ENCODE assay signal across 26 cellular contexts in the genomic region with DNA sequence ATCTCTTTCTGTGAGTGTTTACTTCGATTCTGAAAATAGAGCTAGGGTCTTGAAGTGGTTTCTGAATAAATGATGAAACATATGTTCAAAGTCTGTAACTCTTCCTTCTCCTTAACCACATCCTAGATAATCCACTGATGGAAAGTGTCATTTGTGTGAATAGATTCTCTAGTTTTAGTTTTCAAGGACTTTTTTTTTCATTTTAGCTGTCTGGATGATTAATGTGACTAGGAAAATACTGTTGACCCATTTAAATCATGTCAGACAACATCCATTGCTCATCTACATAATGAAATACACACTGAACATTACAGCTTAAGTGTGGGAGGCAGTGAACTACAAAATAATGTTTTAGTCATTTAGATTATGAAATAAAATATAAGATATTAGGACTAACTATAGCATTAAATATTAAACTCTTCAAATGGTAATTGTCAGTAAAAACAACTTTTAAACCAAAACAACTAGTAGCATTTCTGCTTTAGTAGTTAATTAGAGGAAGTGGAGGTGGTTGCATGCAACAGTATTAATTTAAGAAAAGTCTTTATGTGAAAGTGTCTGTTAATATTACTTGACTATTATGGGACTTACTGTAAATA. TPM values are rescaled to one million over a fixed set of nuclear protein-coding genes. Genes with fewer than 3 reads are reported as not detected.
DNase-seq lines count a peak whose midpoint lies in the region; ATAC-seq and TF ChIP-seq lines count a peak whose summit lies in the region.
"Had no signal": no experiment of that assay in that cellular context is flagged by ENCODE, and none has a peak within 500 bp of the region (broad histone marks: within the 10 kb centered on the region; RNA-seq: fewer than 3 reads in every experiment).

No MANE protein-coding gene starts in this region.

- H3K4me1 Mint-ChIP-seq in stimulated activated naive CD8-positive, alpha-beta T cell treated with anti-CD3 and anti-CD28 coated beads, Interleukin-15, amount 100 ng/mL, for 72 hours, result peaks cover 5% of the 10 kb centered on the region
- H3K4me1 Mint-ChIP-seq: naive B cell had no signal

- H3K9me3 Mint-ChIP-seq in stimulated activated naive CD8-positive, alpha-beta T cell treated with anti-CD3 and anti-CD28 coated beads, Interleukin-15, amount 100 ng/mL, for 72 hours, result no peaks in the 10 kb centered on the region
- H3K9me3 Mint-ChIP-seq: activated CD8-positive, alpha-beta T cell treated with anti-CD3 and anti-CD28 coated beads for 36 hours; activated T-cell treated with anti-CD3 and anti-CD28 coated beads, Interleukin-2, amount 50 U/mL, for 24 hours; brain; naive B cell had no signal

- H3K4me3 ChIP-seq in thyroid gland (replicated peaks in 1 of 3), result no peak overlapping the region
- H3K4me3 ChIP-seq: HAP-1, ovary, sigmoid colon, stomach, vagina had no signal

- 72 to 73% methylated on average over 1 of the region's 1 CpG for WGBS in thyroid gland, 2 donors

- H3K4me1 ChIP-seq in thyroid gland, result no peaks in the 10 kb centered on the region
- H3K4me1 ChIP-seq: sigmoid colon, stomach, vagina had no signal

- no peaks in the 10 kb centered on the region for H3K9me3 ChIP-seq in thyroid gland
- H3K9me3 ChIP-seq: HAP-1, ovary, sigmoid colon, stomach, vagina had no signal

- intact Hi-C loops in thyroid gland (cut with DNase I), result no loop called here

- H3K4me3 Mint-ChIP-seq in stimulated activated naive CD8-positive, alpha-beta T cell treated with anti-CD3 and anti-CD28 coated beads, Interleukin-15, amount 100 ng/mL, for 72 hours, result no peak overlapping the region
- H3K4me3 Mint-ChIP-seq: activated CD8-positive, alpha-beta T cell treated with anti-CD3 and anti-CD28 coated beads for 36 hours; activated naive CD8-positive, alpha-beta T cell; activated T-cell treated with anti-CD3 and anti-CD28 coated beads, Interleukin-2, amount 50 U/mL, for 24 hours; brain; naive B cell had no signal

- ATAC-seq in stimulated activated naive CD8-positive, alpha-beta T cell treated with anti-CD3 and anti-CD28 coated beads, Interleukin-15, amount 100 ng/mL, for 72 hours, result peak; percentile 46
- no peak for ATAC-seq in stimulated activated naive CD8-positive, alpha-beta T cell treated with anti-CD3 and anti-CD28 coated beads, Interleukin-15, Interleukin-2, amounts not matched to agents 100 U/mL and 50 U/mL, for 24 hours
- ATAC-seq: activated CD8-positive, alpha-beta T cell treated with anti-CD3 and anti-CD28 coated beads for 36 hours; left ventricle myocardium superior had no signal

- no peaks in the 10 kb centered on the region for H3K36me3 ChIP-seq in thyroid gland
- H3K36me3 ChIP-seq: HAP-1, ovary, sigmoid colon, stomach, vagina had no signal

- no peak for DNase-seq in stimulated activated naive CD8-positive, alpha-beta T cell treated with anti-CD3 and anti-CD28 coated beads, Interleukin-15, amount 100 ng/mL, for 72 hours
- DNase-seq in stimulated activated naive CD8-positive, alpha-beta T cell treated with anti-CD3 and anti-CD28 coated beads, Interleukin-15, Interleukin-2, amounts not matched to agents 100 U/mL and 50 U/mL, for 24 hours, result no peak
- peak; percentile 9 for DNase-seq in NCI-H774 (lab: John Stamatoyannopoulos, UW)
- DNase-seq in cerebellar cortex (ENCODE audit: low spot score), result peak; percentile 27
- peak; percentile 3 for DNase-seq in superior temporal gyrus (ENCODE audit: extremely low spot score)
- no peak for DNase-seq in activated gamma-delta T cell (lab: John Stamatoyannopoulos, UW)
- DNase-seq in iPS-NIHi11 (ENCODE audit: low spot score), result no peak
- no peak for DNase-seq in thyroid gland
- DNase-seq: activated CD4-positive, CD25-positive, alpha-beta regulatory T cell; activated CD8-positive, alpha-beta T cell treated with anti-CD3 and anti-CD28 coated beads for 36 hours; activated T-cell treated with anti-CD3 and anti-CD28 coated beads, Interleukin-2, amount 50 U/mL, for 24 hours; COR-L47; left ventricle myocardium superior; naive B cell; NCI-H2171; ovary; sigmoid colon; stimulated activated CD4-positive, alpha-beta T cell treated with anti-CD3 and anti-CD28 coated beads, Interleukin-1b, Interleukin-23, amount 100 ng/mL, for 48 hours; stomach had no signal

- H3K27ac ChIP-seq in thyroid gland, result no peak overlapping the region
- H3K27ac ChIP-seq: KMS-11, ovary, sigmoid colon, stomach, vagina had no signal

- peak overlapping the region in 1 of 2 donors; percentile 92 for H3K27ac Mint-ChIP-seq in stimulated activated naive CD8-positive, alpha-beta T cell treated with anti-CD3 and anti-CD28 coated beads, Interleukin-15, amount 100 ng/mL, for 72 hours
- H3K27ac Mint-ChIP-seq: activated CD8-positive, alpha-beta T cell treated with anti-CD3 and anti-CD28 coated beads for 36 hours; activated naive CD8-positive, alpha-beta T cell; activated T-cell treated with anti-CD3 and anti-CD28 coated beads, Interleukin-2, amount 50 U/mL, for 24 hours; naive B cell had no signal

- no peak for TF ChIP-seq CTCF in thyroid gland (IDR thresholded peaks at IDR 0.05)

- H3K27me3 ChIP-seq in thyroid gland, result no peaks in the 10 kb centered on the region
- H3K27me3 ChIP-seq: ovary, sigmoid colon, stomach, vagina had no signal

- no peaks in the 10 kb centered on the region for H3K27me3 Mint-ChIP-seq in stimulated activated naive CD8-positive, alpha-beta T cell treated with anti-CD3 and anti-CD28 coated beads, Interleukin-15, amount 100 ng/mL, for 72 hours
- H3K27me3 Mint-ChIP-seq: activated CD8-positive, alpha-beta T cell treated with anti-CD3 and anti-CD28 coated beads for 36 hours; activated naive CD8-positive, alpha-beta T cell; activated T-cell treated with anti-CD3 and anti-CD28 coated beads, Interleukin-2, amount 50 U/mL, for 24 hours; brain; naive B cell had no signal

- no peak for TF ChIP-seq POLR2A in thyroid gland (IDR thresholded peaks at IDR 0.05)

RNA-seq across cellular contexts. Expression of a gene that starts 39.1 kb away (rescaled TPM):
- 1 to 10 TPM in 2 of 4 donors, under 1 TPM in 2; 0.68 to 1.5 (median 1.0) TPM for total RNA-seq in thyroid gland
- total RNA-seq: activated CD8-positive, alpha-beta T cell treated with anti-CD3 and anti-CD28 coated beads for 36 hours; left ventricle myocardium superior; T-helper 1 cell treated with Interleukin-12 subunit alpha and Interleukin-12 subunit beta and Interleukin-4 antibody, amounts not matched to agents 30 ng/mL and 1 ng/mL, for 36 hours; vagina had no signal

RNA-seq across cellular contexts. Expression of a gene that starts 46.4 kb away (rescaled TPM):
- total RNA-seq in thyroid gland, result 10 to 100 TPM in 1 of 4 donors, 1 to 10 TPM in 3; 5.2 to 30.9 (median 7.3) TPM

RNA-seq across cellular contexts. Expression of a gene that starts 56.5 kb away (rescaled TPM):
- under 1 TPM in 3 of 4 donors, not detected in 1; 0.25 to 0.78 (median 0.40) TPM for total RNA-seq in thyroid gland
- total RNA-seq: activated CD8-positive, alpha-beta T cell treated with anti-CD3 and anti-CD28 coated beads for 36 hours; dermis microvascular lymphatic vessel endothelial cell; left ventricle myocardium superior; stomach; T-helper 1 cell treated with Interleukin-12 subunit alpha and Interleukin-12 subunit beta and Interleukin-4 antibody, amounts not matched to agents 30 ng/mL and 1 ng/mL, for 36 hours; vagina had no signal

Comparison
In these comparisons a context has a peak if more than half of its experiments do, and no peak if none do; other contexts are left out.
1. DNase-seq: peak in NCI-H774 (single experiment), cerebellar cortex (single experiment) and superior temporal gyrus (single experiment); none in stimulated activated naive CD8-positive, alpha-beta T cell treated with anti-CD3 and anti-CD28 coated beads, Interleukin-15, amount 100 ng/mL, for 72 hours (0 of 2), stimulated activated naive CD8-positive, alpha-beta T cell treated with anti-CD3 and anti-CD28 coated beads, Interleukin-15, Interleukin-2, amounts not matched to agents 100 U/mL and 50 U/mL, for 24 hours (single experiment), activated gamma-delta T cell (single experiment), iPS-NIHi11 (single experiment) and thyroid gland (0 of 2).